Comparison of ENCODE assay signal across 8 cellular contexts in genomic region chr22:38754247-38755154, GRCh38. TPM values are rescaled to one million over a fixed set of nuclear protein-coding genes. Genes with fewer than 3 reads are reported as not detected.
A peak's percentile ranks its signal among the peaks of the same experiment; 100 is the strongest.
DNase-seq lines count a peak whose midpoint lies in the region; ATAC-seq and TF ChIP-seq lines count a peak whose summit lies in the region.

No MANE protein-coding gene starts in this region.

- ATAC-seq in HG02642 (IDR thresholded peaks at IDR 0.05; ENCODE audit: poor library complexity, unreplicated experiment) = no peak

- H3K27me3 ChIP-seq in BLaER1 treated with 17β-estradiol and CSF1 and Interleukin-3, amounts not matched to agents 10 nM and 100 nM = no peaks in the 10 kb centered on the region
- H3K27me3 ChIP-seq in HAP-1 (ENCODE audit: low read depth) = no peaks in the 10 kb centered on the region
- H3K27me3 ChIP-seq in breast epithelium = no peaks in the 10 kb centered on the region

- intact Hi-C loops in breast epithelium (cut with DNase I; ENCODE audit: low total_unique reads) = loop anchor here (10.0 kb wide), 1 partner anchor 50 kb away; the partner anchor contains the start of genes GTPBP1 and JOSD1

- TF ChIP-seq CTCF in breast epithelium (IDR thresholded peaks at IDR 0.05) = peak in 1 of 3 donors; percentile 7

- H3K4me1 ChIP-seq in BLaER1 treated with 17β-estradiol and CSF1 and Interleukin-3, amounts not matched to agents 10 nM and 100 nM = peaks cover 75 to 83% (median 78%) of the 10 kb centered on the region in 10 experiments
- H3K4me1 ChIP-seq in HAP-1 (peaks cover 19% of the 10 kb centered on the region), breast epithelium (peaks cover 4 to 28% of the 10 kb centered on the region in 2 donors)

- no peaks in the 10 kb centered on the region for H3K9me3 ChIP-seq in BLaER1 treated with 17β-estradiol and CSF1 and Interleukin-3, amounts not matched to agents 10 nM and 100 nM (replicated peaks in 1 of 11)
- H3K9me3 ChIP-seq in HAP-1 = no peaks in the 10 kb centered on the region
- no peaks in the 10 kb centered on the region for H3K9me3 ChIP-seq in breast epithelium

- H4K20me1 ChIP-seq in BLaER1 treated with 17β-estradiol and CSF1 and Interleukin-3, amounts not matched to agents 10 nM and 100 nM = peaks cover 16 to 51% (median 26%) of the 10 kb centered on the region in 11 experiments; a peak in 20 of 22 replicates

- peak overlapping the region; percentile 94 to 98 (median 97) for H3K9ac ChIP-seq in BLaER1 treated with 17β-estradiol and CSF1 and Interleukin-3, amounts not matched to agents 10 nM and 100 nM

- in situ Hi-C loops in HAP-1 (cut with MboI; ENCODE audit: low sequenced_read_pairs) = no loop called here

- no peak for TF ChIP-seq POLR2A in breast epithelium (IDR thresholded peaks at IDR 0.05)

- peak overlapping the region; percentile 86 to 100 (median 98) for H3K4me2 ChIP-seq in BLaER1 treated with 17β-estradiol and CSF1 and Interleukin-3, amounts not matched to agents 10 nM and 100 nM

- peak overlapping the region; percentile 69 to 99 (median 94) for H3K4me3 ChIP-seq in BLaER1 treated with 17β-estradiol and CSF1 and Interleukin-3, amounts not matched to agents 10 nM and 100 nM
- H3K4me3 ChIP-seq in HAP-1 (peak overlapping the region; percentile 48), breast epithelium (peak overlapping the region; percentile 56 to 99 (median 75)), skeletal muscle cell (ENCODE audit: low read depth, low read length) (peak overlapping the region; percentile 56)

- DNase-seq in HAP-1 (ENCODE audit: low spot score in 2 of 2) (peak; percentile 20 to 51), RPMI7951 (ENCODE audit: low read depth) (peak; percentile 60), breast epithelium (ENCODE audit: low spot score in 2 of 2) (peak; percentile 90 to 99), iPS-NIHi7 (ENCODE audit: extremely low spot score) (peak; percentile 72), skeletal muscle cell (ENCODE audit: low read depth) (no peak), NCI-H2107 treated with DMSO at 0.1 percent for 48 hours (lab: John Stamatoyannopoulos, UW; ENCODE audit: unreplicated experiment) (no peak)

- H3K27ac ChIP-seq in BLaER1 treated with 17β-estradiol and CSF1 and Interleukin-3, amounts not matched to agents 10 nM and 100 nM = peak overlapping the region; percentile 89 to 99 (median 98); a peak in 21 of 22 replicates
- H3K27ac ChIP-seq in breast epithelium = peak overlapping the region; percentile 96 to 100

- H3K36me3 ChIP-seq in BLaER1 treated with 17β-estradiol and CSF1 and Interleukin-3, amounts not matched to agents 10 nM and 100 nM = peaks cover 20 to 43% (median 37%) of the 10 kb centered on the region in 11 experiments
- H3K36me3 ChIP-seq in HAP-1 (replicated peaks) (peaks cover 31% of the 10 kb centered on the region), breast epithelium (peaks cover 8% of the 10 kb centered on the region)

RNA-seq across cellular contexts. Expression of gene SUN2, which starts 1.3 kb away (rescaled TPM):
- 47.8 and 69.2 TPM in 2 replicates for total RNA-seq in RPMI7951 (2014; rRNA removed; shearing (Covaris generic))
- total RNA-seq in breast epithelium = 100 to 1,000 TPM; 173 to 577 (median 266) TPM

RNA-seq across cellular contexts. Expression of gene DNAL4, which starts 39.4 kb away (rescaled TPM):
- total RNA-seq in RPMI7951 (2014; rRNA removed; shearing (Covaris generic)) = 8.3 and 9.5 TPM in 2 replicates
- total RNA-seq in breast epithelium = 10 to 100 TPM; 17.8 to 31.2 (median 21.3) TPM

RNA-seq across cellular contexts. Expression of gene GTPBP1, which starts 48.8 kb away (rescaled TPM):
- 15.6 and 16.3 TPM in 2 replicates for total RNA-seq in RPMI7951 (2014; rRNA removed; shearing (Covaris generic))
- 10 to 100 TPM; 32.3 to 58.7 (median 56.9) TPM for total RNA-seq in breast epithelium

RNA-seq across cellular contexts. Expression of gene JOSD1, which starts 53.8 kb away (rescaled TPM):
- total RNA-seq in RPMI7951 (2014; rRNA removed; shearing (Covaris generic)) = 46.5 and 62.0 TPM in 2 replicates
- total RNA-seq in breast epithelium = 10 to 100 TPM; 60.5 to 80.8 (median 61.3) TPM

Comparison
In these comparisons a context has a peak if more than half of its experiments do, and no peak if none do; other contexts are left out.
1. DNase-seq: peak in HAP-1 (2 of 2), RPMI7951 (single experiment), breast epithelium (2 of 2) and iPS-NIHi7 (single experiment); none in skeletal muscle cell (single experiment) and NCI-H2107 treated with DMSO at 0.1 percent for 48 hours (single experiment).
2. Peak in every context shown above with its lines, with median percentiles within 50 percentile points of each other: H3K4me3 ChIP-seq.